Comparison of ENCODE assay signal across 6 cellular contexts in the genomic region with DNA sequence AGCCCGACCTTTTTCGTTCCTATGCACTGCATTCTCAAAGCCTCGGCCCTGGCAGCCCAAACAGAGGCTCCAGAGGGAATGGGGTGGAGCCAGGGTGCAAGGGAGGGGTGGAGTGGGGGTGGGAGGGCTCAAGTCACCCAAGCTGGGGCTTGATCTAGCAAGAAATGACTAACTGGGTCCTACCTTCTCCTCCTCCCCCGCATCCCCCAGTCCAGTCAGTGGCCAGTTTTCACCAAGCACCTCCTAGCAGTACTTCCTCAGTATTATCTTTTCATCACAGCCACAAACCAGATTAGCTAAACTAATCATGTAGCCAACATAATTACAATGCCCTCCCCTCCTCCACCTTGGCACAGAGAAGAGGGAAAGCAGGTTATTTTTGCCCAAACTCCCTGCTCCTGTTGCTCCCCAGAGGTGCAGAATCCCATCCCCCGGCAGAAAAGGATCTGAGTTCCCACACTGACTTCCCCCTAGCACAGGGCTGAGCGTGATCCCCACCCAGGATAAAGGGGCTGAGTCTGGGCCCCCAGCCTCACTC. TPM values are rescaled to one million over a fixed set of nuclear protein-coding genes. Genes with fewer than 3 reads are reported as not detected.
DNase-seq lines count a peak whose midpoint lies in the region; ATAC-seq and TF ChIP-seq lines count a peak whose summit lies in the region.

No MANE protein-coding gene starts in this region.

- peak overlapping the region; percentile 77 for H3K4me3 ChIP-seq in upper lobe of right lung

- peak overlapping the region; percentile 39 for H3K4me3 Mint-ChIP-seq in activated CD4-positive, alpha-beta T cell treated with anti-CD3 and anti-CD28 coated beads, Interleukin-2, amount 10 ng/mL, durations not matched to agents 24 days and 14 days
- H3K4me3 Mint-ChIP-seq in glutamatergic neuron (ENCODE audit: unreplicated experiment), result peak overlapping the region; percentile 94
- no peak overlapping the region for H3K4me3 Mint-ChIP-seq in activated T-cell treated with anti-CD3 and anti-CD28 coated beads, Interleukin-2, amount 50 U/mL, for 72 hours

- H3K27ac ChIP-seq in upper lobe of right lung, result peak overlapping the region; percentile 87

- ATAC-seq in upper lobe of right lung (peak; percentile 2), GM18867 (IDR thresholded peaks at IDR 0.05; ENCODE audit: unreplicated experiment) (no peak)
- no peak for ATAC-seq in activated T-cell treated with anti-CD3 and anti-CD28 coated beads, Interleukin-2, amount 50 U/mL, for 72 hours (replicated peaks in 1 of 2)

- H3K36me3 Mint-ChIP-seq in activated CD4-positive, alpha-beta T cell treated with anti-CD3 and anti-CD28 coated beads, Interleukin-2, amount 10 ng/mL, durations not matched to agents 24 days and 14 days (ENCODE audit: low read depth), result no peaks in the 10 kb centered on the region
- H3K36me3 Mint-ChIP-seq in glutamatergic neuron (ENCODE audit: unreplicated experiment), result no peaks in the 10 kb centered on the region
- no peaks in the 10 kb centered on the region for H3K36me3 Mint-ChIP-seq in activated T-cell treated with anti-CD3 and anti-CD28 coated beads, Interleukin-2, amount 50 U/mL, for 72 hours (ENCODE audit: insufficient read depth in 2 of 2)

- peaks cover 54% of the 10 kb centered on the region for H3K4me1 ChIP-seq in upper lobe of right lung

- H3K9me3 ChIP-seq in upper lobe of right lung, result no peaks in the 10 kb centered on the region

- no peaks in the 10 kb centered on the region for H3K27me3 ChIP-seq in upper lobe of right lung

- peaks cover 8% of the 10 kb centered on the region for H3K4me1 Mint-ChIP-seq in activated CD4-positive, alpha-beta T cell treated with anti-CD3 and anti-CD28 coated beads, Interleukin-2, amount 10 ng/mL, durations not matched to agents 24 days and 14 days
- H3K4me1 Mint-ChIP-seq in glutamatergic neuron (ENCODE audit: low read depth, unreplicated experiment), result peaks cover 19% of the 10 kb centered on the region
- peaks cover 15% of the 10 kb centered on the region for H3K4me1 Mint-ChIP-seq in activated T-cell treated with anti-CD3 and anti-CD28 coated beads, Interleukin-2, amount 50 U/mL, for 72 hours (ENCODE audit: low read depth)

- H3K9me3 Mint-ChIP-seq in activated CD4-positive, alpha-beta T cell treated with anti-CD3 and anti-CD28 coated beads, Interleukin-2, amount 10 ng/mL, durations not matched to agents 24 days and 14 days, result no peaks in the 10 kb centered on the region
- peaks cover 20% of the 10 kb centered on the region for H3K9me3 Mint-ChIP-seq in glutamatergic neuron (ENCODE audit: unreplicated experiment)
- H3K9me3 Mint-ChIP-seq in activated T-cell treated with anti-CD3 and anti-CD28 coated beads, Interleukin-2, amount 50 U/mL, for 72 hours, result no peaks in the 10 kb centered on the region

- no peak for TF ChIP-seq CTCF in glutamatergic neuron (IDR thresholded peaks at IDR 0.05; ENCODE audit: partially characterized antibody, unreplicated experiment)
- no peak for TF ChIP-seq CTCF in upper lobe of right lung (IDR thresholded peaks at IDR 0.05)

- no peak for DNase-seq in activated CD4-positive, alpha-beta T cell treated with anti-CD3 and anti-CD28 coated beads, Interleukin-2, amount 10 ng/mL, durations not matched to agents 24 days and 14 days
- no peak for DNase-seq in activated CD4-positive, alpha-beta T cell treated with anti-CD3 and anti-CD28 coated beads, Interleukin-2, amount 50 U/mL, for 1 hour
- DNase-seq in glutamatergic neuron (no peak), upper lobe of right lung (no peak)
- DNase-seq in activated T-cell treated with anti-CD3 and anti-CD28 coated beads, Interleukin-2, amount 50 U/mL, for 72 hours, result no peak

- H3K27me3 Mint-ChIP-seq in activated CD4-positive, alpha-beta T cell treated with anti-CD3 and anti-CD28 coated beads, Interleukin-2, amount 10 ng/mL, durations not matched to agents 24 days and 14 days, result peaks cover 39% of the 10 kb centered on the region
- H3K27me3 Mint-ChIP-seq in glutamatergic neuron (ENCODE audit: unreplicated experiment), result peaks cover 14% of the 10 kb centered on the region
- peaks cover 28% of the 10 kb centered on the region for H3K27me3 Mint-ChIP-seq in activated T-cell treated with anti-CD3 and anti-CD28 coated beads, Interleukin-2, amount 50 U/mL, for 72 hours (ENCODE audit: low read depth)

- H3K27ac Mint-ChIP-seq in activated CD4-positive, alpha-beta T cell treated with anti-CD3 and anti-CD28 coated beads, Interleukin-2, amount 10 ng/mL, durations not matched to agents 24 days and 14 days, result no peak overlapping the region
- peak overlapping the region; percentile 88 for H3K27ac Mint-ChIP-seq in glutamatergic neuron (ENCODE audit: unreplicated experiment)
- H3K27ac Mint-ChIP-seq in activated T-cell treated with anti-CD3 and anti-CD28 coated beads, Interleukin-2, amount 50 U/mL, for 72 hours, result no peak overlapping the region

- no peaks in the 10 kb centered on the region for H3K36me3 ChIP-seq in upper lobe of right lung

- intact Hi-C loops in activated CD4-positive, alpha-beta T cell treated with anti-CD3 and anti-CD28 coated beads, Interleukin-2, amount 10 ng/mL, durations not matched to agents 24 days and 14 days (cut with micrococcal nuclease), result no loop called here
- intact Hi-C loops in upper lobe of right lung (cut with DNase I), result no loop called here

RNA-seq across cellular contexts. Expression of gene JUP, which starts 2.2 kb away (rescaled TPM):
- total RNA-seq in activated CD4-positive, alpha-beta T cell treated with anti-CD3 and anti-CD28 coated beads, Interleukin-2, amount 10 ng/mL, durations not matched to agents 24 days and 14 days, result 0.14 and 0.24 TPM in 2 replicates
- total RNA-seq in glutamatergic neuron (ENCODE audit: unreplicated experiment), result 252 TPM
- 109 TPM for total RNA-seq in upper lobe of right lung
- under 1 TPM; 0.86 to 0.99 TPM for total RNA-seq in activated T-cell treated with anti-CD3 and anti-CD28 coated beads, Interleukin-2, amount 50 U/mL, for 72 hours

RNA-seq across cellular contexts. Expression of gene P3H4, which starts 27.5 kb away (rescaled TPM):
- 4.1 and 5.9 TPM in 2 replicates for total RNA-seq in activated CD4-positive, alpha-beta T cell treated with anti-CD3 and anti-CD28 coated beads, Interleukin-2, amount 10 ng/mL, durations not matched to agents 24 days and 14 days
- 5.6 TPM for total RNA-seq in glutamatergic neuron (ENCODE audit: unreplicated experiment)
- total RNA-seq in upper lobe of right lung, result 9.5 TPM
- 1 to 10 TPM; 3.4 to 3.8 TPM for total RNA-seq in activated T-cell treated with anti-CD3 and anti-CD28 coated beads, Interleukin-2, amount 50 U/mL, for 72 hours

RNA-seq across cellular contexts. Expression of gene FKBP10, which starts 28.5 kb away (rescaled TPM):
- total RNA-seq in activated CD4-positive, alpha-beta T cell treated with anti-CD3 and anti-CD28 coated beads, Interleukin-2, amount 10 ng/mL, durations not matched to agents 24 days and 14 days, result 0.31 and 0.47 TPM in 2 replicates
- total RNA-seq in glutamatergic neuron (ENCODE audit: unreplicated experiment) (28.5 TPM), upper lobe of right lung (34.5 TPM)
- total RNA-seq in activated T-cell treated with anti-CD3 and anti-CD28 coated beads, Interleukin-2, amount 50 U/mL, for 72 hours, result 1 to 10 TPM; 3.2 TPM

RNA-seq across cellular contexts. Expression of gene HAP1, which starts 49.8 kb away (rescaled TPM):
- total RNA-seq in activated CD4-positive, alpha-beta T cell treated with anti-CD3 and anti-CD28 coated beads, Interleukin-2, amount 10 ng/mL, durations not matched to agents 24 days and 14 days, result 0.02 and 0.05 TPM in 2 replicates
- 0.76 TPM for total RNA-seq in glutamatergic neuron (ENCODE audit: unreplicated experiment)
- 0.58 TPM for total RNA-seq in upper lobe of right lung
- total RNA-seq in activated T-cell treated with anti-CD3 and anti-CD28 coated beads, Interleukin-2, amount 50 U/mL, for 72 hours, result under 1 TPM; 0.17 to 0.21 TPM

RNA-seq across cellular contexts. Expression of gene NT5C3B, which starts 51.8 kb away (rescaled TPM):
- total RNA-seq in activated CD4-positive, alpha-beta T cell treated with anti-CD3 and anti-CD28 coated beads, Interleukin-2, amount 10 ng/mL, durations not matched to agents 24 days and 14 days, result 46.2 and 47.3 TPM in 2 replicates
- total RNA-seq in glutamatergic neuron (ENCODE audit: unreplicated experiment) (165 TPM), upper lobe of right lung (36.5 TPM)
- total RNA-seq in activated T-cell treated with anti-CD3 and anti-CD28 coated beads, Interleukin-2, amount 50 U/mL, for 72 hours, result 10 to 100 TPM; 34.9 to 49.5 TPM

Comparison
In these comparisons a context has a peak if more than half of its experiments do, and no peak if none do; other contexts are left out.
1. H3K4me3 Mint-ChIP-seq: peak in activated CD4-positive, alpha-beta T cell treated with anti-CD3 and anti-CD28 coated beads, Interleukin-2, amount 10 ng/mL, durations not matched to agents 24 days and 14 days (single experiment) and glutamatergic neuron (single experiment); none in activated T-cell treated with anti-CD3 and anti-CD28 coated beads, Interleukin-2, amount 50 U/mL, for 72 hours (0 of 2).
2. RNA of gene JUP, which starts 2.2 kb away (total RNA-seq): 252 TPM in glutamatergic neuron (single experiment) and 109 TPM in upper lobe of right lung (single experiment); 0.86 to 0.99 TPM in activated T-cell treated with anti-CD3 and anti-CD28 coated beads, Interleukin-2, amount 50 U/mL, for 72 hours and 0.14 to 0.24 TPM in activated CD4-positive, alpha-beta T cell treated with anti-CD3 and anti-CD28 coated beads, Interleukin-2, amount 10 ng/mL, durations not matched to agents 24 days and 14 days; every median in the first group is over 10 times any median in the second.